In the genomic region with DNA sequence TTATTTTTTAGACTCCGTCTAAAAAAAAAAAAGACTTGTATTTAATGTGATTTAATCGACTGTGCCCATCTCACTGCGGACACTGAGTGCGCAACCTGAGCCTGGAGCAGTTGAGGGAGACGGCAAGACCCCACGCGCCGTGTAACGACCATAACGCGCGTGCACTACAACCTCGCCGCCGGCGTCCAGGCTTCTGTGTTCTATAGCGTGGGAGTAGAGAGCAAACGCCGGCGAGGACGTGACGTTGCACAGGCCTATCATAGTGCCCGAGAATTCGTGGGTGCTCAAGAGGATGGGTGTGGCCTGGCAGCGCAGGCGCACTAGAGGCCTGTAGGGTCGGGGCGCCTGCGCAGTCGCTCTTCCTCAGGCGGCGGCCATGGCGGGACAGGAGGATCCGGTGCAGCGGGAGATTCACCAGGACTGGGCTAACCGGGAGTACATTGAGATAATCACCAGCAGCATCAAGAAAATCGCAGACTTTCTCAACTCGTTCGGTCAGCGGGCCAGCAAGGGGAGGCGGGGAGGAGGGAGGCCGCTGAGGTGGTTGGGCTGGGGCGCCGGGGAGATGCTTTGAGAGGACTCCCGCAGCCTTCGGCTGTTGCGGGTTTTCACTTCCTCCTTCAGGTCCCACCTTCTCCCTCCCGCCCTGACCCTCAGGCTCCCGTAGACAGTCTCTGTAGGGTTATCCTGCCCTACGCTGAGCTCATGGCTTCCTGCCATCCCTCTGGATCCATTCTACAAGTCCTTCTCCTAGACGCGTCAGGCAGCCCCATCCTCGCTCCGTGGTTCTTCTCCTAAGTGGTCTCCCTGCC, we compare ENCODE assay signal across 8 cellular contexts. TPM values are rescaled to one million over a fixed set of nuclear protein-coding genes. Genes with fewer than 3 reads are reported as not detected.
A peak's percentile ranks its signal among the peaks of the same experiment; 100 is the strongest.
DNase-seq lines count a peak whose midpoint lies in the region; ATAC-seq and TF ChIP-seq lines count a peak whose summit lies in the region.

BRK1 (plus strand) TSS at position 350 of the 812 bp plus-strand sequence; CDS start at position 377, 27 bp downstream.

- TF ChIP-seq CTCF in HFF-Myc (IDR thresholded peaks at IDR 0.05; ENCODE audit: low read depth, low read length, missing control alignments) (no peak), gastroesophageal sphincter (IDR thresholded peaks at IDR 0.05) (peak in 1 of 4 experiments; percentile 26), neutrophil (IDR thresholded peaks at IDR 0.05) (peak; percentile 37)

- H3K27ac ChIP-seq in gastroesophageal sphincter (peak within 1 kb of the TSS; percentile 39 to 88 (median 80)), neutrophil (peak within 1 kb of the TSS; percentile 86), substantia nigra (ENCODE audit: low read depth, low read length, poor library complexity, severe bottlenecking) (peak within 1 kb of the TSS; percentile 47)

- peak; percentile 100 for ATAC-seq in gastroesophageal sphincter

- H3K27me3 Mint-ChIP-seq in activated naive CD4-positive, alpha-beta T cell treated with anti-CD3 and anti-CD28 coated beads for 36 hours (ENCODE audit: low read depth): no peaks in the 10 kb centered on the region

- CTCF ChIA-PET in activated naive CD4-positive, alpha-beta T cell treated with anti-CD3 and anti-CD28 coated beads for 36 hours (lab: Charles Lee): interaction anchor here (0.5 to 1.4 kb wide), 4 partner anchors 52 to 210 kb away, joined by 3 to 5 read pairs (median 4); no protein-coding TSS in a partner anchor

- no peak for TF ChIP-seq EP300 in gastroesophageal sphincter (IDR thresholded peaks at IDR 0.05)

- H3K36me3 ChIP-seq in gastroesophageal sphincter: peaks cover 0 to 5% of the 10 kb centered on the region in 2 donors
- H3K36me3 ChIP-seq in neutrophil: peaks cover 3% of the 10 kb centered on the region

- peaks cover 4% of the 10 kb centered on the region for H3K36me3 Mint-ChIP-seq in activated naive CD4-positive, alpha-beta T cell treated with anti-CD3 and anti-CD28 coated beads for 36 hours (ENCODE audit: low read depth)

- DNase-seq in GM03348 (ENCODE audit: low spot score) (peak; percentile 100), HFF-Myc (ENCODE audit: extremely low read depth, low read depth) (peak; percentile 90), NAMALWA (ENCODE audit: low spot score) (peak; percentile 98), SK-N-DZ (ENCODE audit: low spot score) (peak; percentile 99), substantia nigra (lab: John Stamatoyannopoulos, UW) (peak; percentile 59 to 96 (median 88))
- DNase-seq in activated naive CD4-positive, alpha-beta T cell treated with anti-CD3 and anti-CD28 coated beads for 36 hours: peak; percentile 97

- TF ChIP-seq POLR2A in gastroesophageal sphincter (IDR thresholded peaks at IDR 0.05): peak in 1 of 2 donors; percentile 65

- intact Hi-C loops in activated naive CD4-positive, alpha-beta T cell treated with anti-CD3 and anti-CD28 coated beads for 36 hours (cut with micrococcal nuclease): loop anchor here (1.0 to 5.0 kb wide), 13 partner anchors 26 to 718 kb away; partner anchors contain the start of genes CRELD1, FANCD2, IRAK2 and JAGN1

- H3K4me1 ChIP-seq in gastroesophageal sphincter (peaks cover 0 to 42% (median 11%) of the 10 kb centered on the region in 3 donors), neutrophil (ENCODE audit: control insufficient read depth in 1 of 2, insufficient read depth in 1 of 2, low read depth in 1 of 2, low read length in 1 of 2) (peaks cover 20 to 21% of the 10 kb centered on the region in 2 experiments)

- no peaks in the 10 kb centered on the region for H3K9me3 ChIP-seq in gastroesophageal sphincter
- H3K9me3 ChIP-seq in neutrophil: no peaks in the 10 kb centered on the region

- peak within 1 kb of the TSS; percentile 94 for H3K27ac Mint-ChIP-seq in activated naive CD4-positive, alpha-beta T cell treated with anti-CD3 and anti-CD28 coated beads for 36 hours

- H3K4me3 ChIP-seq in HFF-Myc (replicated peaks; ENCODE audit: low read depth, low read length) (peak within 1 kb of the TSS; percentile 84), gastroesophageal sphincter (peak within 1 kb of the TSS; percentile 72 to 79), neutrophil (ENCODE audit: low read depth in 1 of 2, low read length in 1 of 2) (peak within 1 kb of the TSS; percentile 85)

- peaks cover 31% of the 10 kb centered on the region for H3K4me1 Mint-ChIP-seq in activated naive CD4-positive, alpha-beta T cell treated with anti-CD3 and anti-CD28 coated beads for 36 hours (ENCODE audit: low read depth)

- H3K4me3 Mint-ChIP-seq in activated naive CD4-positive, alpha-beta T cell treated with anti-CD3 and anti-CD28 coated beads for 36 hours: peak within 1 kb of the TSS; percentile 92

- WGBS in gastroesophageal sphincter (ENCODE audit: low coverage in 1 of 2), 2 donors: 0% methylated on average over 8 to 12 of the region's 54 CpGs

- H3K9me3 Mint-ChIP-seq in activated naive CD4-positive, alpha-beta T cell treated with anti-CD3 and anti-CD28 coated beads for 36 hours: no peaks in the 10 kb centered on the region

- H3K27me3 ChIP-seq in gastroesophageal sphincter: no peaks in the 10 kb centered on the region
- H3K27me3 ChIP-seq in neutrophil: no peaks in the 10 kb centered on the region

RNA-seq across cellular contexts. Expression of gene BRK1, which starts in this region (rescaled TPM):
- polyA plus RNA-seq in SK-N-DZ (2014; cell fraction: cytosol; rRNA removed): 154 and 159 TPM in 2 replicates
- polyA plus RNA-seq in SK-N-DZ (2014; cell fraction: nucleus; rRNA removed): 49.6 and 92.9 TPM in 2 replicates
- total RNA-seq in activated naive CD4-positive, alpha-beta T cell treated with anti-CD3 and anti-CD28 coated beads for 36 hours: 10 to 100 TPM; 73.6 to 73.7 TPM
- total RNA-seq in gastroesophageal sphincter: 100 to 1,000 TPM; 121 to 155 (median 139) TPM

Comparison
In these comparisons a context has a peak if more than half of its experiments do, and no peak if none do; other contexts are left out.
1. Peak in every context shown above with its lines: DNase-seq, ATAC-seq, H3K4me3 ChIP-seq and H3K27ac ChIP-seq.